In the genomic region with DNA sequence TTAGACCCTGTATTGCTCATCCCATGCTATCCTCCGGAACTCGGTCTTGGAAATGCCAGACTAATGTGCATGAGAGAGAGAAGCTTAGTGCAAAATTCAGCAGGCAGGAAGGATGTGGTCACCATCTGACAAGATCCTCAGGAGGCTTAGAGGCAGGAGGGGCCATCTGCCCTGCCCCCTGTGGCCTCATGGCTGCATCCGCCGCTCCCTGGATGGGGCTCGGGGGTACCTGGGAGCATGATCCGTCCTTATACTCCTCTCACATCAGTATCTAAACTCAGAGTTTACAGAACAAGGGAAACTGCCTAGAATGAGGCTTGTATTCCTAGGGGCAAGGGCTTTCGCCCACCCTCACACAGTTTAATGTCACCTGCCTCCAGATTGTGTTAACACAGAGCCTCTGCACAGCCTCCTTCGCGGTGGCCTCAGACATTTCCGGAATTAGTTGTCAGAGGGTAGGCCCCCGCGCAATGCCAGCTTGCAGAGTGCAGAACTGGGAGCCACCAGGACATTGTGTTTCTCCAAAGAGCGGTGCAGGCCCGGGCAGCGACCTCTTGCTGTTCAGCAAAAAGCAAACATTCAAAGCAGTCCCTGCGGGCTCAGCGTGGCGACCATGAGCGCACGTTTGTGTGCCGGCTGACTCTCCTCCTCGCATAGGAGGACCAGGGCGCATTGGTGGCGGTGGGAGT, we compare ENCODE assay signal across 8 cellular contexts. TPM values are rescaled to one million over a fixed set of nuclear protein-coding genes. Genes with fewer than 3 reads are reported as not detected.
A peak's percentile ranks its signal among the peaks of the same experiment; 100 is the strongest.
DNase-seq lines count a peak whose midpoint lies in the region; ATAC-seq lines count a peak whose summit lies in the region.

No MANE protein-coding gene starts in this region.

- H3K27me3 Mint-ChIP-seq in activated naive CD4-positive, alpha-beta T cell treated with anti-CD3 and anti-CD28 coated beads for 36 hours (ENCODE audit: low read depth): no peaks in the 10 kb centered on the region

- DNase-seq in NOMO-1 treated with dmso at 0.1 percent for 144 hours (lab: John Stamatoyannopoulos, UW; ENCODE audit: unreplicated experiment) (peak; percentile 82), D341Med (ENCODE audit: low spot score) (no peak)
- DNase-seq in activated naive CD4-positive, alpha-beta T cell treated with anti-CD3 and anti-CD28 coated beads for 36 hours: peak; percentile 63
- peak in 2 of 3 donors; percentile 9 to 19 for DNase-seq in stimulated activated CD4-positive, alpha-beta T cell treated with anti-CD3 and anti-CD28 coated beads, Interleukin-12 subunit alpha, Interleukin-12 subunit beta, amount 100 ng/mL, for 48 hours (ENCODE audit: low read depth in 2 of 3, low spot score in 1 of 3)

- peaks cover 18% of the 10 kb centered on the region for H3K4me1 Mint-ChIP-seq in activated naive CD4-positive, alpha-beta T cell treated with anti-CD3 and anti-CD28 coated beads for 36 hours (ENCODE audit: low read depth)

- CTCF ChIA-PET in activated naive CD4-positive, alpha-beta T cell treated with anti-CD3 and anti-CD28 coated beads for 36 hours (lab: Charles Lee): interaction anchor here (0.6 to 1.8 kb wide), 3 partner anchors 22 to 225 kb away, joined by 3 to 9 read pairs (median 3); no protein-coding TSS in a partner anchor

- no peaks in the 10 kb centered on the region for H3K36me3 Mint-ChIP-seq in activated naive CD4-positive, alpha-beta T cell treated with anti-CD3 and anti-CD28 coated beads for 36 hours (ENCODE audit: low read depth)

- ATAC-seq in GM21367 (IDR thresholded peaks at IDR 0.05; ENCODE audit: unreplicated experiment) (peak; percentile 57), HG02884 (IDR thresholded peaks at IDR 0.05; ENCODE audit: unreplicated experiment) (no peak), GM18873 (IDR thresholded peaks at IDR 0.05; ENCODE audit: low FRiP score, unreplicated experiment) (no peak), esophagus mucosa (no peak)

- no peak overlapping the region for H3K27ac Mint-ChIP-seq in activated naive CD4-positive, alpha-beta T cell treated with anti-CD3 and anti-CD28 coated beads for 36 hours

- H3K4me3 Mint-ChIP-seq in activated naive CD4-positive, alpha-beta T cell treated with anti-CD3 and anti-CD28 coated beads for 36 hours: peak overlapping the region; percentile 56

- intact Hi-C loops in activated naive CD4-positive, alpha-beta T cell treated with anti-CD3 and anti-CD28 coated beads for 36 hours (cut with micrococcal nuclease): loop anchor here (5.0 kb wide), 1 partner anchor 66 kb away; no protein-coding TSS in a partner anchor

- H3K9me3 Mint-ChIP-seq in activated naive CD4-positive, alpha-beta T cell treated with anti-CD3 and anti-CD28 coated beads for 36 hours: no peaks in the 10 kb centered on the region

RNA-seq across cellular contexts. Expression of a gene that starts 39.2 kb away (rescaled TPM):
- not detected for total RNA-seq in activated naive CD4-positive, alpha-beta T cell treated with anti-CD3 and anti-CD28 coated beads for 36 hours
- total RNA-seq in esophagus mucosa: 0.16 TPM
